In genomic region chr3:109806929-109807328, GRCh38 we compare ENCODE assay signal across 9 cellular contexts.
DNase-seq lines count a peak whose midpoint lies in the region; ATAC-seq, FAIRE-seq and TF ChIP-seq lines count a peak whose summit lies in the region.
"Had no signal": no experiment of that assay in that cellular context is flagged by ENCODE, and none has a peak within 500 bp of the region (broad histone marks: within the 10 kb centered on the region; RNA-seq: fewer than 3 reads in every experiment).

No MANE protein-coding gene starts in this region.

- no peak for DNase-seq in Right ventricle myocardium inferior (ENCODE audit: missing footprints)
- no peak for DNase-seq in right atrium auricular region (ENCODE audit: low spot score)
- peak; percentile 38 for DNase-seq in HTR-8/SVneo (ENCODE audit: insufficient read length, low spot score)
- peak; percentile 53 for DNase-seq in activated CD8-positive, alpha-beta T cell treated with anti-CD3 and anti-CD28 coated beads for 36 hours
- DNase-seq in left ventricle myocardium superior: no peak
- no peak for DNase-seq in upper lobe of right lung
- DNase-seq in C1 segment of cervical spinal cord (lab: John Stamatoyannopoulos, UW): no peak
- no peak for DNase-seq in NCI-H1092 treated with DMSO at 0.1 percent for 48 hours (lab: John Stamatoyannopoulos, UW)

- H3K4me3 Mint-ChIP-seq in activated CD8-positive, alpha-beta T cell treated with anti-CD3 and anti-CD28 coated beads for 36 hours: peak overlapping the region; percentile 33

- peaks cover 43% of the 10 kb centered on the region for H3K4me1 Mint-ChIP-seq in activated CD8-positive, alpha-beta T cell treated with anti-CD3 and anti-CD28 coated beads for 36 hours (ENCODE audit: low read depth)

- H3K4me1 ChIP-seq in right atrium auricular region (no peaks in the 10 kb centered on the region), upper lobe of right lung (peaks cover 4% of the 10 kb centered on the region)

- H3K36me3 Mint-ChIP-seq in activated CD8-positive, alpha-beta T cell treated with anti-CD3 and anti-CD28 coated beads for 36 hours (ENCODE audit: low read depth): peaks cover 6% of the 10 kb centered on the region

- ATAC-seq in Right ventricle myocardium inferior (peak; percentile 28), left ventricle myocardium superior (peak; percentile 52), upper lobe of right lung (peak; percentile 89)
- peak; percentile 86 for ATAC-seq in activated CD8-positive, alpha-beta T cell treated with anti-CD3 and anti-CD28 coated beads for 36 hours

- POLR2A ChIA-PET in activated CD8-positive, alpha-beta T cell treated with anti-CD3 and anti-CD28 coated beads for 36 hours (lab: Charles Lee): no interaction called here

- no peaks in the 10 kb centered on the region for H3K27me3 Mint-ChIP-seq in activated CD8-positive, alpha-beta T cell treated with anti-CD3 and anti-CD28 coated beads for 36 hours

- TF ChIP-seq CTCF in right atrium auricular region (IDR thresholded peaks at IDR 0.05) (no peak), upper lobe of right lung (IDR thresholded peaks at IDR 0.05) (no peak)
- no peak for TF ChIP-seq CTCF in activated CD8-positive, alpha-beta T cell treated with anti-CD3 and anti-CD28 coated beads for 36 hours (IDR thresholded peaks at IDR 0.05)

- H3K9me3 ChIP-seq in right atrium auricular region: no peaks in the 10 kb centered on the region
- H3K9me3 ChIP-seq in upper lobe of right lung: no peaks in the 10 kb centered on the region

- no peak overlapping the region for H3K27ac ChIP-seq in right atrium auricular region
- H3K27ac ChIP-seq in upper lobe of right lung: peak overlapping the region; percentile 34
- H3K27ac ChIP-seq: C4-2B had no signal

- CTCF ChIA-PET in activated CD8-positive, alpha-beta T cell treated with anti-CD3 and anti-CD28 coated beads for 36 hours (lab: Charles Lee): no interaction called here

- H3K27me3 ChIP-seq in right atrium auricular region (no peaks in the 10 kb centered on the region), upper lobe of right lung (no peaks in the 10 kb centered on the region)

- intact Hi-C loops in Right ventricle myocardium inferior (cut with DNase I): no loop called here
- intact Hi-C loops in activated CD8-positive, alpha-beta T cell treated with anti-CD3 and anti-CD28 coated beads for 36 hours (cut with micrococcal nuclease): loop anchor here (10.0 kb wide), 1 partner anchor 1738 kb away; the partner anchor contains the start of gene CD96
- intact Hi-C loops in left ventricle myocardium superior (cut with micrococcal nuclease): no loop called here
- intact Hi-C loops in upper lobe of right lung (cut with DNase I): no loop called here

- H3K4me3 ChIP-seq in right atrium auricular region (no peak overlapping the region), upper lobe of right lung (no peak overlapping the region)

- H3K9me3 Mint-ChIP-seq in activated CD8-positive, alpha-beta T cell treated with anti-CD3 and anti-CD28 coated beads for 36 hours: peaks cover 13% of the 10 kb centered on the region

- no peak for FAIRE-seq in HTR-8/SVneo (lab: Jason Lieb, UNC)

- H3K36me3 ChIP-seq in right atrium auricular region (no peaks in the 10 kb centered on the region), upper lobe of right lung (no peaks in the 10 kb centered on the region)

- H3K27ac Mint-ChIP-seq in activated CD8-positive, alpha-beta T cell treated with anti-CD3 and anti-CD28 coated beads for 36 hours: peak overlapping the region; percentile 65

Comparison
In these comparisons a context has a peak if more than half of its experiments do, and no peak if none do; other contexts are left out.
1. ATAC-seq: peak in every context shown above with its lines; median percentile 89 in upper lobe of right lung; 86 in activated CD8-positive, alpha-beta T cell treated with anti-CD3 and anti-CD28 coated beads for 36 hours; 52 in left ventricle myocardium superior; 28 in Right ventricle myocardium inferior.
2. DNase-seq: peak in HTR-8/SVneo (single experiment) and activated CD8-positive, alpha-beta T cell treated with anti-CD3 and anti-CD28 coated beads for 36 hours (single experiment); none in Right ventricle myocardium inferior (single experiment), right atrium auricular region (single experiment), left ventricle myocardium superior (single experiment), upper lobe of right lung (single experiment), C1 segment of cervical spinal cord (0 of 14) and NCI-H1092 treated with DMSO at 0.1 percent for 48 hours (single experiment).